In genomic region chr3:120285508-120285841, GRCh38 we compare ENCODE assay signal across 2 cellular contexts.
TF ChIP-seq lines count a peak whose summit lies in the region.

No MANE protein-coding gene starts in this region.

TF ChIP-seq in IMR-90, 13 proteins besides CTCF, POLR2A, EP300 and RAD21:
- TF ChIP-seq USF2 (IDR thresholded peaks at IDR 0.05; ENCODE audit: low read depth, low read length) (no peak), RCOR1 (IDR thresholded peaks at IDR 0.05; ENCODE audit: insufficient replicate concordance, low read length) (no peak), BHLHE40 (IDR thresholded peaks at IDR 0.05; ENCODE audit: low read depth, low read length) (no peak), CEBPB (IDR thresholded peaks at IDR 0.05; ENCODE audit: low read depth, low read length) (no peak)
TF ChIP-seq in IMR-90: peak in this region for 0.

TF ChIP-seq in GM12891, 5 proteins besides CTCF, POLR2A, EP300 and RAD21 (continued from another document):
- TF ChIP-seq POU2F2 (IDR thresholded peaks at IDR 0.05; ENCODE audit: low read depth, low read length) (no peak), TAF1 (IDR thresholded peaks at IDR 0.05; ENCODE audit: low read depth, low read length) (no peak)
TF ChIP-seq in GM12891: peak in this region for 0.
